ENCODE assay signal across 1 cellular context in the genomic region with DNA sequence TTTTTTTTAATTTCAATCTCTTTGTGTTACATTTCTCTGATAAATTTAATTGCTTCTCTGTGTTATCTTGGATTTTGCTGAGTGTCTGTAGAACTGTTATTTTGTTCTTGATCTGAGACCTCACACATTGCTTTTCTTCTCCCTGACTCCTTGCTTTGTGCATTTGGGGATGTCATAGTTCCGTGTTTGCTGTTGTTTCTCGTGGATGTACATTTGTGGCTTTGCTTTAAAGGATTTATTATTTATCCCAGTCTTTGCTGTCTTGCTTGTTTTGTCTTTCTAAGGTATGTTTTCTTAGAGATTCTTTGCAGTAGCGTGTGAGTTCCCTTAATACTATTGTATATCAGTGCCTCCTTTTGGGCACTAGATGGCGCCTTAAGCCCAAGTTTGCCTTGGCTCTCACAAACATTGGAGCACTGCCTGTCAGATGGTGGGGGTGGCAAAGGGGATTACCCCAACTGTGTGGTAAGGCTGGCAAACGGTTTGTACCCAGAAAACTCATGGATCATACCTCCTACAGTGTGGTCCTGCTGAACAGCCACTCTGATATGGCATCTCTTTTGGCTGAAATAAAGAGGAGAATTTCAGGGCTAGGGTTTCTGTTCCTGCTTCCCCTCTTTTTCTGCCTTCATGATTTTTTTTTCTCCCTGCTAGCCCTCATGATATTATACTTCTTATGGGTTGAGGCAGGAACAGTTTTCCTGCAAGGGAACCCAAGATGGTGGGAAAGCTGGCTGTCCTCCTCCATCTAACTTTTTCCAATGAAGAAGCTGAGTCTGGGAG.
TF ChIP-seq lines count a peak whose summit lies in the region.

No MANE protein-coding gene starts in this region.

TF ChIP-seq in K562, 482 proteins besides CTCF, POLR2A, EP300 and RAD21 (continued from another document):
- TF ChIP-seq, protein P1, sequence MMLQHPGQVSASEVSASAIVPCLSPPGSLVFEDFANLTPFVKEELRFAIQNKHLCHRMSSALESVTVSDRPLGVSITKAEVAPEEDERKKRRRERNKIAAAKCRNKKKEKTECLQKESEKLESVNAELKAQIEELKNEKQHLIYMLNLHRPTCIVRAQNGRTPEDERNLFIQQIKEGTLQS (IDR thresholded peaks at IDR 0.05) = no peak
- TF ChIP-seq, protein P1 (CRISPR knock-in tag; conservative IDR thresholded peaks at IDR 0.05) = no peak
- TF ChIP-seq ZNF780A (CRISPR knock-in tag; IDR thresholded peaks at IDR 0.05) (no peak), RFX7 (CRISPR knock-in tag; IDR thresholded peaks at IDR 0.05) (no peak), CC2D1A (IDR thresholded peaks at IDR 0.05) (0 out of 2 replicates have a peak, but pooled peaks have one; percentile 37), CHD2 (IDR thresholded peaks at IDR 0.05; ENCODE audit: low read depth, low read length) (no peak), ZNF384 (IDR thresholded peaks at IDR 0.05; ENCODE audit: low read depth, low read length) (peak; percentile 20; the same call in 1 of the 2 replicates), JUND (IDR thresholded peaks at IDR 0.05; ENCODE audit: borderline replicate concordance, low read depth, low read length) (peak; percentile 10; the same call in 1 of the 2 replicates), JUND (tag; IDR thresholded peaks at IDR 0.05; ENCODE audit: borderline replicate concordance, low read depth, low read length) (no peak), TAF15 (IDR thresholded peaks at IDR 0.05; ENCODE audit: low read depth, low read length) (no peak), NR4A1 (CRISPR knock-in tag; IDR thresholded peaks at IDR 0.05) (no peak), NR4A1 (tag; IDR thresholded peaks at IDR 0.05) (no peak), HDGF (IDR thresholded peaks at IDR 0.05) (peak; percentile 80; the same call in 1 of the 2 replicates), ZFP36 (IDR thresholded peaks at IDR 0.05; ENCODE audit: low read depth, low read length, partially characterized antibody) (peak; percentile 49), RCOR1 (IDR thresholded peaks at IDR 0.05; ENCODE audit: borderline replicate concordance in 1 of 2, low read depth in 2 of 2, low read length in 2 of 2) (0 out of 4 replicates have a peak, but pooled peaks of 1 of the 2 experiments have one; percentile 16), PHB2 (IDR thresholded peaks at IDR 0.05; ENCODE audit: low read depth) (no peak), POLR2AphosphoS2 (IDR thresholded peaks at IDR 0.05; ENCODE audit: low read length) (no peak), SMC3 (conservative IDR thresholded peaks at IDR 0.05; ENCODE audit: insufficient read depth, low read depth, low read length) (peak; percentile 86), STAG1 (CRISPR knock-in tag; IDR thresholded peaks at IDR 0.05; ENCODE audit: borderline replicate concordance) (peak; percentile 90; the same call in 1 of the 2 replicates), MYC (IDR thresholded peaks at IDR 0.05; ENCODE audit: low read depth, low read length) (0 out of 2 replicates have a peak, but pooled peaks have one; percentile 11), MYC (CRISPR knock-in tag; IDR thresholded peaks at IDR 0.05; ENCODE audit: borderline replicate concordance, low read depth) (no peak), BCOR (IDR thresholded peaks at IDR 0.05) (no peak), PYGO2 (tag; IDR thresholded peaks at IDR 0.05) (no peak)
- TF ChIP-seq, protein P2, sequence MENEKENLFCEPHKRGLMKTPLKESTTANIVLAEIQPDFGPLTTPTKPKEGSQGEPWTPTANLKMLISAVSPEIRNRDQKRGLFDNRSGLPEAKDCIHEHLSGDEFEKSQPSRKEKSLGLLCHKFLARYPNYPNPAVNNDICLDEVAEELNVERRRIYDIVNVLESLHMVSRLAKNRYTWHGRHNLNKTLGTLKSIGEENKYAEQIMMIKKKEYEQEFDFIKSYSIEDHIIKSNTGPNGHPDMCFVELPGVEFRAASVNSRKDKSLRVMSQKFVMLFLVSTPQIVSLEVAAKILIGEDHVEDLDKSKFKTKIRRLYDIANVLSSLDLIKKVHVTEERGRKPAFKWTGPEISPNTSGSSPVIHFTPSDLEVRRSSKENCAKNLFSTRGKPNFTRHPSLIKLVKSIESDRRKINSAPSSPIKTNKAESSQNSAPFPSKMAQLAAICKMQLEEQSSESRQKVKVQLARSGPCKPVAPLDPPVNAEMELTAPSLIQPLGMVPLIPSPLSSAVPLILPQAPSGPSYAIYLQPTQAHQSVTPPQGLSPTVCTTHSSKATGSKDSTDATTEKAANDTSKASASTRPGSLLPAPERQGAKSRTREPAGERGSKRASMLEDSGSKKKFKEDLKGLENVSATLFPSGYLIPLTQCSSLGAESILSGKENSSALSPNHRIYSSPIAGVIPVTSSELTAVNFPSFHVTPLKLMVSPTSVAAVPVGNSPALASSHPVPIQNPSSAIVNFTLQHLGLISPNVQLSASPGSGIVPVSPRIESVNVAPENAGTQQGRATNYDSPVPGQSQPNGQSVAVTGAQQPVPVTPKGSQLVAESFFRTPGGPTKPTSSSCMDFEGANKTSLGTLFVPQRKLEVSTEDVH (IDR thresholded peaks at IDR 0.05; ENCODE audit: low read depth, partially characterized antibody) = no peak
- TF ChIP-seq, protein P3, sequence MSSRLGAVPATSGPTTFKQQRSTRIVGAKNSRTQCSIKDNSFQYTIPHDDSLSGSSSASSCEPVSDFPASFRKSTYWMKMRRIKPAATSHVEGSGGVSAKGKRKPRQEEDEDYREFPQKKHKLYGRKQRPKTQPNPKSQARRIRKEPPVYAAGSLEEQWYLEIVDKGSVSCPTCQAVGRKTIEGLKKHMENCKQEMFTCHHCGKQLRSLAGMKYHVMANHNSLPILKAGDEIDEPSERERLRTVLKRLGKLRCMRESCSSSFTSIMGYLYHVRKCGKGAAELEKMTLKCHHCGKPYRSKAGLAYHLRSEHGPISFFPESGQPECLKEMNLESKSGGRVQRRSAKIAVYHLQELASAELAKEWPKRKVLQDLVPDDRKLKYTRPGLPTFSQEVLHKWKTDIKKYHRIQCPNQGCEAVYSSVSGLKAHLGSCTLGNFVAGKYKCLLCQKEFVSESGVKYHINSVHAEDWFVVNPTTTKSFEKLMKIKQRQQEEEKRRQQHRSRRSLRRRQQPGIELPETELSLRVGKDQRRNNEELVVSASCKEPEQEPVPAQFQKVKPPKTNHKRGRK (tag; IDR thresholded peaks at IDR 0.05) = no peak
- TF ChIP-seq, protein P4, sequence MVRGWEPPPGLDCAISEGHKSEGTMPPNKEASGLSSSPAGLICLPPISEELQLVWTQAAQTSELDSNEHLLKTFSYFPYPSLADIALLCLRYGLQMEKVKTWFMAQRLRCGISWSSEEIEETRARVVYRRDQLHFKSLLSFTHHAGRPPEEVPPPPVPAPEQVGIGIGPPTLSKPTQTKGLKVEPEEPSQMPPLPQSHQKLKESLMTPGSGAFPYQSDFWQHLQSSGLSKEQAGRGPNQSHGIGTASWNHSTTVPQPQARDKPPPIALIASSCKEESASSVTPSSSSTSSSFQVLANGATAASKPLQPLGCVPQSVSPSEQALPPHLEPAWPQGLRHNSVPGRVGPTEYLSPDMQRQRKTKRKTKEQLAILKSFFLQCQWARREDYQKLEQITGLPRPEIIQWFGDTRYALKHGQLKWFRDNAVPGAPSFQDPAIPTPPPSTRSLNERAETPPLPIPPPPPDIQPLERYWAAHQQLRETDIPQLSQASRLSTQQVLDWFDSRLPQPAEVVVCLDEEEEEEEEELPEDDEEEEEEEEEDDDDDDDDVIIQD (CRISPR knock-in tag; IDR thresholded peaks at IDR 0.05) = no peak
